ENCODE assay signal across 13 cellular contexts in genomic region chr10:118752401-118752800, GRCh38. TPM values are rescaled to one million over a fixed set of nuclear protein-coding genes. Genes with fewer than 3 reads are reported as not detected.
A peak's percentile ranks its signal among the peaks of the same experiment; 100 is the strongest.
DNase-seq lines count a peak whose midpoint lies in the region; ATAC-seq and TF ChIP-seq lines count a peak whose summit lies in the region.
"Had no signal": no experiment of that assay in that cellular context is flagged by ENCODE, and none has a peak within 500 bp of the region (broad histone marks: within the 10 kb centered on the region; RNA-seq: fewer than 3 reads in every experiment).

No MANE protein-coding gene starts in this region.

- no peak overlapping the region for H3K9ac ChIP-seq in OCI-LY3 (ENCODE audit: low read length)

- ATAC-seq in activated CD4-positive, alpha-beta T cell treated with anti-CD3 and anti-CD28 coated beads for 36 hours = no peak
- ATAC-seq in GM18520 (IDR thresholded peaks at IDR 0.05; ENCODE audit: unreplicated experiment) (no peak), HG02973 (IDR thresholded peaks at IDR 0.05; ENCODE audit: unreplicated experiment) (no peak)
- ATAC-seq: left lobe of liver had no signal

- no peaks in the 10 kb centered on the region for H3K27me3 Mint-ChIP-seq in activated CD4-positive, alpha-beta T cell treated with anti-CD3 and anti-CD28 coated beads for 36 hours
- H3K27me3 Mint-ChIP-seq in endothelial cell (ENCODE audit: unreplicated experiment) = peaks cover 11% of the 10 kb centered on the region

- no peak overlapping the region for H3K27ac Mint-ChIP-seq in activated CD4-positive, alpha-beta T cell treated with anti-CD3 and anti-CD28 coated beads for 36 hours
- H3K27ac Mint-ChIP-seq in endothelial cell (ENCODE audit: unreplicated experiment) = peak overlapping the region; percentile 19

- H3K4me1 Mint-ChIP-seq in activated CD4-positive, alpha-beta T cell treated with anti-CD3 and anti-CD28 coated beads for 36 hours = peaks cover 45% of the 10 kb centered on the region
- H3K4me1 Mint-ChIP-seq in endothelial cell (ENCODE audit: unreplicated experiment) = peaks cover 53% of the 10 kb centered on the region

- peaks cover 71% of the 10 kb centered on the region for H3K79me2 ChIP-seq in OCI-LY3 (ENCODE audit: low read length)

- TF ChIP-seq CTCF in OCI-LY3 (IDR thresholded peaks at IDR 0.05; ENCODE audit: low read depth, low read length) (no peak), endothelial cell (IDR thresholded peaks at IDR 0.05; ENCODE audit: unreplicated experiment) (no peak), retinal pigment epithelial cell (conservative IDR thresholded peaks at IDR 0.05; ENCODE audit: low read depth, low read length) (no peak)

- CTCF ChIA-PET in activated CD4-positive, alpha-beta T cell treated with anti-CD3 and anti-CD28 coated beads for 36 hours (lab: Charles Lee) = interaction anchor here (3.6 kb wide), 1 partner anchor 32 kb away, joined by 14 read pairs; no protein-coding TSS in a partner anchor

- H3K27ac ChIP-seq in OCI-LY3 (ENCODE audit: low read length) = no peak overlapping the region

- peaks cover 35% of the 10 kb centered on the region for H4K20me1 ChIP-seq in OCI-LY3 (ENCODE audit: insufficient read depth, low read length)

- H3K4me3 Mint-ChIP-seq in activated CD4-positive, alpha-beta T cell treated with anti-CD3 and anti-CD28 coated beads for 36 hours = peak overlapping the region; percentile 91
- H3K4me3 Mint-ChIP-seq in endothelial cell (ENCODE audit: unreplicated experiment) = peak overlapping the region; percentile 54

- H3K36me3 ChIP-seq in OCI-LY3 (replicated peaks; ENCODE audit: low read depth, low read length) = peaks cover 5% of the 10 kb centered on the region

- peaks cover 14% of the 10 kb centered on the region for H3K4me1 ChIP-seq in OCI-LY3 (ENCODE audit: low read length)

- POLR2A ChIA-PET in activated CD4-positive, alpha-beta T cell treated with anti-CD3 and anti-CD28 coated beads for 36 hours (lab: Charles Lee) = no interaction called here

- H3K4me3 ChIP-seq in OCI-LY3 (ENCODE audit: low read length) (no peak overlapping the region), retinal pigment epithelial cell (ENCODE audit: low read length) (peak overlapping the region; percentile 94)

- H3K27me3 ChIP-seq in OCI-LY3 (ENCODE audit: low read depth, low read length) = no peaks in the 10 kb centered on the region

- H3K36me3 Mint-ChIP-seq in activated CD4-positive, alpha-beta T cell treated with anti-CD3 and anti-CD28 coated beads for 36 hours (ENCODE audit: low read depth) = peaks cover 21% of the 10 kb centered on the region
- H3K36me3 Mint-ChIP-seq in endothelial cell (ENCODE audit: low read depth, unreplicated experiment) = peaks cover 14% of the 10 kb centered on the region

- no peaks in the 10 kb centered on the region for H3K9me3 ChIP-seq in OCI-LY3 (ENCODE audit: insufficient read depth, low read length)

- DNase-seq in activated CD4-positive, alpha-beta T cell treated with anti-CD3 and anti-CD28 coated beads for 36 hours = no peak
- DNase-seq in activated CD4-positive, alpha-beta T cell treated with anti-CD3 and anti-CD28 coated beads for 4 hours = no peak
- DNase-seq in endothelial cell (ENCODE audit: low spot score) (no peak), retinal pigment epithelial cell (ENCODE audit: low read depth) (no peak), OCI-M1 (lab: John Stamatoyannopoulos, UW) (no peak)
- DNase-seq: activated effector memory CD4-positive, alpha-beta T cell treated with Interleukin-2 at 50 U/mL for 16 hours; NCI-H69; stimulated activated CD4-positive, alpha-beta T cell treated with anti-CD3 and anti-CD28 coated beads, Interleukin-12 subunit alpha, Interleukin-12 subunit beta, amount 100 ng/mL, for 4 hours; stimulated activated naive CD4-positive, alpha-beta T cell had no signal

- no peak overlapping the region for H2AFZ ChIP-seq in OCI-LY3 (ENCODE audit: low read depth, low read length)

- 0 out of 2 replicates have a peak overlapping the region, but pooled peaks have one; percentile 89 for H3K4me2 ChIP-seq in OCI-LY3 (ENCODE audit: low read length)

- intact Hi-C loops in activated CD4-positive, alpha-beta T cell treated with anti-CD3 and anti-CD28 coated beads for 36 hours (cut with DNase I, micrococcal nuclease) = loop anchor here (5.0 to 10.0 kb wide), 3 partner anchors 552 to 1140 kb away; partner anchors contain the start of gene SEC23IP (in 1 of the 2)

- H3K9me3 Mint-ChIP-seq in activated CD4-positive, alpha-beta T cell treated with anti-CD3 and anti-CD28 coated beads for 36 hours (ENCODE audit: low read depth) = no peaks in the 10 kb centered on the region
- no peaks in the 10 kb centered on the region for H3K9me3 Mint-ChIP-seq in endothelial cell (ENCODE audit: unreplicated experiment)

RNA-seq across cellular contexts. Expression of gene CACUL1, which starts 2.4 kb away (rescaled TPM):
- total RNA-seq in activated CD4-positive, alpha-beta T cell treated with anti-CD3 and anti-CD28 coated beads for 36 hours = 10 to 100 TPM; 20.1 to 24.4 TPM
- total RNA-seq in endothelial cell (ENCODE audit: unreplicated experiment) = 59.0 TPM
